In the genomic region with DNA sequence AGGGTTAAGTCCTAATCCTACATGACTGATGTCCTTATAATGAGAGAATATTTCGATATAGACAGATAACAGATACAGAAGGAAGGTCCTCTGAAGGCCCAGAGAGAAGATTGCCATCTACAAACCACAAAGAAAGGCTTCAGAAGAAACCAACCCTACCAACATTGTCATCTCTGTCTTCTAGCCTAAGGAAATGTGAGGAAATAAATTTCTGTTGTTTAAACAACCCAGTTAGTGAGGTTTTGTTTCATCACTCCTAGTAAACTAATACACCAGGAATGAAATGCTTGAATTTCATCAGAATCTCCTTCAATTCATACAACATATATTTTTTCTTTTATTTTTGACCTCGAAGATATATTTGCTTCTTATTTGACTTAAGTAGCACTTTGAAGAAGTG, we compare ENCODE assay signal across 16 cellular contexts.
DNase-seq lines count a peak whose midpoint lies in the region; ATAC-seq, FAIRE-seq and TF ChIP-seq lines count a peak whose summit lies in the region.
"Had no signal": no experiment of that assay in that cellular context is flagged by ENCODE, and none has a peak within 500 bp of the region (broad histone marks: within the 10 kb centered on the region; RNA-seq: fewer than 3 reads in every experiment).

No MANE protein-coding gene starts in this region.

- no peak overlapping the region for H2AK9ac ChIP-seq in IMR-90 (replicated peaks; ENCODE audit: low read depth, low read length, poor library complexity)

- DNase-seq in EH (ENCODE audit: low read depth) (peak; percentile 33), IMR-90 (peak; percentile 5), bronchial epithelial cell (ENCODE audit: low read depth) (peak; percentile 26), smooth muscle cell (lab: John Stamatoyannopoulos, UW; ENCODE audit: unreplicated experiment) (no peak), AG08396 (ENCODE audit: low spot score) (no peak), aorta (no peak)
- no peak for DNase-seq in CD8-positive, alpha-beta T cell
- DNase-seq: ACHN; BE2C; Caco-2; CD4-positive, alpha-beta memory T cell; DND-41; H7 had no signal

- H3K27me3 Mint-ChIP-seq in CD8-positive, alpha-beta T cell (ENCODE audit: low read depth): no peaks in the 10 kb centered on the region

- no peak overlapping the region for H2BK120ac ChIP-seq in IMR-90 (ENCODE audit: low read depth, low read length)

- no peak for TF ChIP-seq CTCF in IMR-90 (conservative IDR thresholded peaks at IDR 0.05; ENCODE audit: low read depth, low read length)
- no peak for TF ChIP-seq CTCF in bronchial epithelial cell (IDR thresholded peaks at IDR 0.05; ENCODE audit: insufficient read depth, low read length, severe bottlenecking)
- TF ChIP-seq CTCF in smooth muscle cell (IDR thresholded peaks at IDR 0.05; ENCODE audit: borderline replicate concordance, insufficient read depth, poor library complexity, severe bottlenecking): no peak
- TF ChIP-seq CTCF in CD8-positive, alpha-beta T cell (IDR thresholded peaks at IDR 0.05): no peak

- H4K91ac ChIP-seq in IMR-90 (ENCODE audit: insufficient read depth, low read depth, low read length): no peak overlapping the region

- H2BK15ac ChIP-seq in IMR-90 (ENCODE audit: low read depth, low read length): no peak overlapping the region

- CTCF ChIA-PET in IMR-90 (lab: Yijun Ruan, JAX): no interaction called here
- CTCF ChIA-PET in CD8-positive, alpha-beta T cell (lab: Charles Lee): no interaction called here

- no peaks in the 10 kb centered on the region for H3K4me1 Mint-ChIP-seq in CD8-positive, alpha-beta T cell (ENCODE audit: low read depth)
- H3K4me1 Mint-ChIP-seq: CD4-positive, alpha-beta memory T cell; GM23338 had no signal

- no peaks in the 10 kb centered on the region for H3K36me3 ChIP-seq in IMR-90 (ENCODE audit: control insufficient read depth, insufficient read depth, low read length)
- no peaks in the 10 kb centered on the region for H3K36me3 ChIP-seq in bronchial epithelial cell (ENCODE audit: control insufficient read depth, insufficient read depth, low read length)
- no peaks in the 10 kb centered on the region for H3K36me3 ChIP-seq in smooth muscle cell (ENCODE audit: low read depth)
- H3K36me3 ChIP-seq in CD8-positive, alpha-beta T cell (ENCODE audit: insufficient read depth, low read length): no peaks in the 10 kb centered on the region
- no peaks in the 10 kb centered on the region for H3K36me3 ChIP-seq in aorta (ENCODE audit: control insufficient read depth in 1 of 2, insufficient read depth in 2 of 2, low read length in 1 of 2)
- H3K36me3 ChIP-seq: BE2C had no signal

- no peak overlapping the region for H4K5ac ChIP-seq in IMR-90 (ENCODE audit: low read depth, low read length)

- H2AK5ac ChIP-seq in IMR-90 (ENCODE audit: low read depth, low read length): no peak overlapping the region

- ATAC-seq in IMR-90 (ENCODE audit: low read depth) (no peak), aorta (ENCODE audit: low FRiP score) (no peak)
- no peak for ATAC-seq in CD8-positive, alpha-beta T cell
- ATAC-seq: GM23338 had no signal

- H3K79me1 ChIP-seq in IMR-90 (ENCODE audit: low read depth in 1 of 2, low read length in 2 of 2): no peaks in the 10 kb centered on the region

- H3K9me3 ChIP-seq in IMR-90 (ENCODE audit: control insufficient read depth, insufficient read depth, low read length): no peaks in the 10 kb centered on the region
- no peaks in the 10 kb centered on the region for H3K9me3 ChIP-seq in smooth muscle cell (replicated peaks; ENCODE audit: low read depth)
- H3K9me3 ChIP-seq in CD8-positive, alpha-beta T cell (ENCODE audit: low read length): no peaks in the 10 kb centered on the region
- H3K9me3 ChIP-seq in aorta (ENCODE audit: control insufficient read depth, low read length): no peaks in the 10 kb centered on the region
- H3K9me3 ChIP-seq: BE2C, Caco-2 had no signal

- no peaks in the 10 kb centered on the region for H3K79me2 ChIP-seq in smooth muscle cell (ENCODE audit: low read depth)

- H3K9me1 ChIP-seq in IMR-90 (ENCODE audit: insufficient read depth, low read length): 0 out of 2 replicates have a peak, but pooled peaks cover 2% of the 10 kb centered on the region

- no peak overlapping the region for H2BK5ac ChIP-seq in IMR-90 (ENCODE audit: low read depth, low read length, poor library complexity, severe bottlenecking)

- no peak overlapping the region for H3K14ac ChIP-seq in IMR-90 (replicated peaks; ENCODE audit: low read depth, low read length)

- H3K4me3 ChIP-seq in IMR-90 (ENCODE audit: insufficient read depth, low read depth, low read length) (no peak overlapping the region), bronchial epithelial cell (ENCODE audit: low read depth, low read length) (no peak overlapping the region), smooth muscle cell (no peak overlapping the region), aorta (ENCODE audit: low read length in 2 of 2) (no peak overlapping the region)
- H3K4me3 ChIP-seq in CD8-positive, alpha-beta T cell (ENCODE audit: low read depth, low read length): no peak overlapping the region
- H3K4me3 ChIP-seq: GM23338 had no signal

- H3K4me2 ChIP-seq in IMR-90 (ENCODE audit: low read depth, low read length) (no peak overlapping the region), smooth muscle cell (no peak overlapping the region)
- H3K4me2 ChIP-seq: GM23338, KMS-11 had no signal

- no peak overlapping the region for H3K27ac Mint-ChIP-seq in CD8-positive, alpha-beta T cell
- H3K27ac Mint-ChIP-seq: CD4-positive, alpha-beta memory T cell; GM23338 had no signal

- H4K20me1 ChIP-seq in IMR-90 (ENCODE audit: insufficient read depth, low read length) (no peaks in the 10 kb centered on the region), smooth muscle cell (ENCODE audit: low read depth) (no peaks in the 10 kb centered on the region)

- BruUV-seq in IMR-90 (replicated peaks; lab: Mats Ljungman, UMichigan): no TSS peak

- WGBS in IMR-90 (ENCODE audit: extremely low coverage in 2 of 2, insufficient read length in 1 of 2), 2 experiments: no CpG with 5 or more reads among the region's 2 CpGs
- 86% methylated on average over 2 of the region's 2 CpGs for WGBS in smooth muscle cell (ENCODE audit: low lambda C conversion rate)
- 66 to 74% methylated on average over 2 of the region's 2 CpGs for WGBS in aorta, 2 donors

- POLR2A ChIA-PET in IMR-90 (lab: Charles Lee; ENCODE audit: unreplicated experiment): no interaction called here
- POLR2A ChIA-PET in CD8-positive, alpha-beta T cell (lab: Charles Lee): no interaction called here

- in situ Hi-C loops in IMR-90 (cut with MboI; ENCODE audit: low sequenced_read_pairs): no loop called here

- H3K4me1 ChIP-seq in IMR-90 (ENCODE audit: control insufficient read depth, insufficient read depth, low read length) (no peaks in the 10 kb centered on the region), smooth muscle cell (ENCODE audit: low read depth) (no peaks in the 10 kb centered on the region), aorta (ENCODE audit: control insufficient read depth in 1 of 2, insufficient read depth in 2 of 2, low read length in 2 of 2) (no peaks in the 10 kb centered on the region)
- H3K4me1 ChIP-seq in CD8-positive, alpha-beta T cell (ENCODE audit: insufficient read depth, low read length): no peaks in the 10 kb centered on the region
- H3K4me1 ChIP-seq: BE2C, Caco-2 had no signal

- no peak overlapping the region for H2BK20ac ChIP-seq in IMR-90 (ENCODE audit: low read depth, low read length)

- no peak overlapping the region for H2AFZ ChIP-seq in IMR-90 (replicated peaks; ENCODE audit: low read length, poor library complexity)
- peak overlapping the region; percentile 10 for H2AFZ ChIP-seq in smooth muscle cell (ENCODE audit: low read depth)
- H2AFZ ChIP-seq: GM23338 had no signal

- peaks cover 10% of the 10 kb centered on the region for H3K9me3 Mint-ChIP-seq in CD8-positive, alpha-beta T cell
- H3K9me3 Mint-ChIP-seq: GM23338 had no signal

- no peak for TF ChIP-seq POLR2A in IMR-90 (IDR thresholded peaks at IDR 0.05; ENCODE audit: low read depth, low read length)

- no peak overlapping the region for H4K8ac ChIP-seq in IMR-90 (ENCODE audit: low read depth in 2 of 2, low read length in 2 of 2)

- no peak overlapping the region for H3K27ac ChIP-seq in IMR-90 (ENCODE audit: insufficient read depth, low read length)
- no peak overlapping the region for H3K27ac ChIP-seq in smooth muscle cell (ENCODE audit: low read depth)
- H3K27ac ChIP-seq in CD8-positive, alpha-beta T cell (ENCODE audit: low read depth, low read length): no peak overlapping the region
- H3K27ac ChIP-seq in aorta (ENCODE audit: low read depth in 1 of 2, low read length in 2 of 2): no peak overlapping the region
- H3K27ac ChIP-seq: C4-2B, KMS-11 had no signal

- no peaks in the 10 kb centered on the region for H3K36me3 Mint-ChIP-seq in CD8-positive, alpha-beta T cell
- H3K36me3 Mint-ChIP-seq: CD4-positive, alpha-beta memory T cell had no signal

- H3K27me3 ChIP-seq in IMR-90 (ENCODE audit: control insufficient read depth, insufficient read depth, low read length) (no peaks in the 10 kb centered on the region), bronchial epithelial cell (ENCODE audit: control insufficient read depth, insufficient read depth, low read length) (no peaks in the 10 kb centered on the region), smooth muscle cell (ENCODE audit: low read depth) (no peaks in the 10 kb centered on the region), aorta (ENCODE audit: control insufficient read depth in 1 of 2, insufficient read depth in 2 of 2, low read length in 1 of 2) (no peaks in the 10 kb centered on the region)
- no peaks in the 10 kb centered on the region for H3K27me3 ChIP-seq in CD8-positive, alpha-beta T cell (ENCODE audit: insufficient read depth, low read length)
- H3K27me3 ChIP-seq: BE2C had no signal

- H3F3A ChIP-seq in smooth muscle cell (ENCODE audit: low read depth): no peaks in the 10 kb centered on the region

- H3K23ac ChIP-seq in IMR-90 (ENCODE audit: low read depth, low read length): no peak overlapping the region

- H3K9ac ChIP-seq in IMR-90 (ENCODE audit: low read depth, low read length) (no peak overlapping the region), smooth muscle cell (ENCODE audit: low read depth) (no peak overlapping the region)
- H3K9ac ChIP-seq: KMS-11 had no signal

- no peak overlapping the region for H3K56ac ChIP-seq in IMR-90 (ENCODE audit: extremely low read depth, insufficient read depth, low read length)

- H3K4ac ChIP-seq in IMR-90 (ENCODE audit: low read depth, low read length): no peak overlapping the region

- FAIRE-seq in bronchial epithelial cell (lab: Jason Lieb, UNC): no peak

- intact Hi-C loops in IMR-90 (cut with micrococcal nuclease) (no loop called here), aorta (cut with DNase I) (no loop called here)
- intact Hi-C loops in CD8-positive, alpha-beta T cell (cut with DNase I, micrococcal nuclease): no loop called here

- dilution Hi-C loops in IMR-90 (cut with HindIII; ENCODE audit: low sequenced_read_pairs, unreplicated experiment): no loop called here

- no peak for TF ChIP-seq RAD21 in IMR-90 (IDR thresholded peaks at IDR 0.05; ENCODE audit: low read length)

- H3K4me3 Mint-ChIP-seq in CD8-positive, alpha-beta T cell: no peak overlapping the region
- H3K4me3 Mint-ChIP-seq: CD4-positive, alpha-beta memory T cell; GM23338 had no signal

- no peak overlapping the region for H3K18ac ChIP-seq in IMR-90 (ENCODE audit: low read depth, low read length)

TF ChIP-seq in IMR-90, 13 proteins besides CTCF, POLR2A, EP300 and RAD21 (continues in another document):
- no peak for TF ChIP-seq NFE2L2 (IDR thresholded peaks at IDR 0.05; ENCODE audit: low read depth, low read length)
- TF ChIP-seq BHLHE40 (IDR thresholded peaks at IDR 0.05; ENCODE audit: low read depth, low read length): no peak
- TF ChIP-seq MXI1 (IDR thresholded peaks at IDR 0.05; ENCODE audit: borderline replicate concordance, low read depth, low read length): no peak

Comparison
In these comparisons a context has a peak if more than half of its experiments do, and no peak if none do; other contexts are left out.
1. DNase-seq: peak in EH (single experiment), IMR-90 (single experiment) and bronchial epithelial cell (single experiment); none in smooth muscle cell (single experiment), CD8-positive, alpha-beta T cell (0 of 7), AG08396 (single experiment) and aorta (0 of 2).